ENCODE assay signal across 8 cellular contexts in the genomic region with DNA sequence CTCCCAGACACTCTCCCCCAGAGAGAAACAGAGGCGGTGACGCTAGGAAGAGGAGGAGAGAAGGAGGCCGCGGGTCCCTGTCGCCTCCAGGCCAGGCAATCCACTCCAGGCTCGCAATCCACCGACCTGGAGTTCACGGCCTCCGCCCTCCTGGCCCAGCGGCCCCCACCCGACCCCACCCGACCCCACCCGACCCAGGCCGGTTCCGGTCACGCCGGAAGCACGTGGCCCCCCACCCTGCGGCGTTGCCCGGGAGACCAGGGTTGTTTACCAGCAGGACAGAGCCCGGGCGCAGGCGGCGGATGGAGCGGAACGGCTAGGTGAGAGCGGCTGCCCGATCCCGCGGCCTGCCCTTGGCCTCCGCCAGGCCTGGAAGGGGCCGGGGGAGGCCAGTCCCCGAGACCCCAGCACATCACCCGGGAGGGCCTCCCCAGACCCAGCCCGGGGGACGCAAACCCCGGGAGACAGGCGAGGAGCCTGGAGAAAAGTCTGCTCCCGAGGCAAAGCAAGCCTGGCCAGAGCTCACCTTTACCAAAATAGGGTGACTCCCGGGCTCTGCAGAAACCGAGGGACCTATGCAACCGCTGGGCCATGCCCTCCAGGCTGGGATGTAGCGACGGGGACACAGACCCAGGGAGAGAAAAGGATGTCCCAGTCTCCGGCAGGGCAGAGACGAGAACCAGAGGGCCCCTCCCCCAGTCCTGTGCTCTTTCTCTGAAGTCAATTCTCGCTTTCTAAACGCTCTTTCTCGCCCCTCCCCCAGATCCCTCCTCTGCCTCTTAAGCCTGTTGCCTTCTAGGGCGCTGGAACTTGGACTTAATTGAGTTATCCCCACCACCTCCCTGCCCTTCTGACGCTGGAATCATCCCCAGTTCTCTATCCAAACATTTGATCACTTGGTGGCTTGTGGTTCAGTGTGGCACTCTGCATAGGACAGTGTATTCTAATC. TPM values are rescaled to one million over a fixed set of nuclear protein-coding genes. Genes with fewer than 3 reads are reported as not detected.
DNase-seq lines count a peak whose midpoint lies in the region; ATAC-seq and TF ChIP-seq lines count a peak whose summit lies in the region.

A gene with protein sequence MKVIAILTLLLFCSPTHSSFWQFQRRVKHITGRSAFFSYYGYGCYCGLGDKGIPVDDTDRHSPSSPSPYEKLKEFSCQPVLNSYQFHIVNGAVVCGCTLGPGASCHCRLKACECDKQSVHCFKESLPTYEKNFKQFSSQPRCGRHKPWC (minus strand): TSS at position 685 of the 949 bp plus-strand sequence. CDS start 9,155 bp downstream, outside the sequence.
Gene UBXN10, plus strand, starts transcription at position 263 of the 949 bp plus-strand sequence. CDS start 4,466 bp downstream, outside the sequence.

- H3K4me1 ChIP-seq in BLaER1 (peaks cover 72% of the 10 kb centered on the region), iPS DF 6.9 (ENCODE audit: control insufficient read depth, insufficient read depth, low read length) (no peaks in the 10 kb centered on the region), gastrocnemius medialis (peaks cover 7 to 8% of the 10 kb centered on the region in 2 donors), mammary epithelial cell (ENCODE audit: insufficient read depth, low read length) (no peaks in the 10 kb centered on the region)

- no peak for TF ChIP-seq POLR2A in gastrocnemius medialis (IDR thresholded peaks at IDR 0.05)

- no peak within 1 kb of the TSS for H2AFZ ChIP-seq in mammary epithelial cell (ENCODE audit: low read depth, low read length)

- ATAC-seq in gastrocnemius medialis = peak in 1 of 2 donors; percentile 31

- DNase-seq in NCI-H82 (lab: John Stamatoyannopoulos, UW) (peak; percentile 90), iPS DF 6.9 (ENCODE audit: low read depth, low spot score) (no peak), gastrocnemius medialis (peak in 1 of 2 donors; percentile 21), MV-4-11 (lab: John Stamatoyannopoulos, UW) (no peak), kidney glomerular epithelial cell (lab: John Stamatoyannopoulos, UW) (no peak), mammary epithelial cell (no peak)
- DNase-seq in activated effector memory CD4-positive, alpha-beta T cell treated with anti-CD3 and anti-CD28 coated beads, Interleukin-2, amount 50 U/mL, for 16 hours = peak; percentile 81

- in situ Hi-C loops in gastrocnemius medialis (cut with MboI; ENCODE audit: low sequenced_read_pairs in 4 of 4) (no loop called here), mammary epithelial cell (cut with MboI; ENCODE audit: low sequenced_read_pairs in 2 of 2) (no loop called here)

- H3K27ac ChIP-seq in BLaER1 (peak within 1 kb of the TSS; percentile 89), iPS DF 6.9 (ENCODE audit: low read length) (no peak within 1 kb of the TSS), gastrocnemius medialis (peak within 1 kb of the TSS in 1 of 4 donors; percentile 69), mammary epithelial cell (ENCODE audit: insufficient read depth, low read depth, low read length) (no peak within 1 kb of the TSS)

- H3K9me3 ChIP-seq in BLaER1 (no peaks in the 10 kb centered on the region), iPS DF 6.9 (ENCODE audit: control insufficient read depth, insufficient read depth, low read length) (no peaks in the 10 kb centered on the region), gastrocnemius medialis (no peaks in the 10 kb centered on the region), mammary epithelial cell (replicated peaks; ENCODE audit: insufficient read depth, low read length) (no peaks in the 10 kb centered on the region)

- no TSS peak for BruUV-seq in mammary epithelial cell (replicated peaks; lab: Mats Ljungman, UMichigan)

- H3K9ac ChIP-seq in BLaER1 = peak within 1 kb of the TSS; percentile 80
- H3K9ac ChIP-seq in mammary epithelial cell (ENCODE audit: insufficient read depth, low read length) = no peak within 1 kb of the TSS

- H3K79me2 ChIP-seq in mammary epithelial cell (ENCODE audit: insufficient read depth, low read length) = no peaks in the 10 kb centered on the region

- dilution Hi-C loops in mammary epithelial cell (cut with HindIII; ENCODE audit: low sequenced_read_pairs) = no loop called here

- no peaks in the 10 kb centered on the region for H3K27me3 ChIP-seq in BLaER1
- H3K27me3 ChIP-seq in iPS DF 6.9 (ENCODE audit: control insufficient read depth, insufficient read depth, low read length) = peaks cover 3% of the 10 kb centered on the region; the same call in 1 of the 2 replicates
- H3K27me3 ChIP-seq in gastrocnemius medialis = peaks cover 6 to 41% (median 22%) of the 10 kb centered on the region in 3 donors
- no peaks in the 10 kb centered on the region for H3K27me3 ChIP-seq in mammary epithelial cell (ENCODE audit: insufficient read depth, low read length)

- H4K20me1 ChIP-seq in BLaER1 = no peaks in the 10 kb centered on the region
- H4K20me1 ChIP-seq in mammary epithelial cell (ENCODE audit: insufficient read depth, low read length) = no peaks in the 10 kb centered on the region

- H3K4me2 ChIP-seq in BLaER1 (peak within 1 kb of the TSS; percentile 99), mammary epithelial cell (ENCODE audit: insufficient read depth, low read depth, low read length) (no peak within 1 kb of the TSS)

- intact Hi-C loops in gastrocnemius medialis (cut with DNase I; ENCODE audit: low total_unique reads) (no loop called here), mammary epithelial cell (cut with micrococcal nuclease) (no loop called here)

- CTCF ChIA-PET in mammary epithelial cell (lab: Charles Lee; ENCODE audit: low non-redundant PET) = no interaction called here

- no CpG with 5 or more reads among the region's 52 CpGs for WGBS in iPS DF 6.9 (ENCODE audit: insufficient coverage, insufficient read length)
- WGBS in mammary epithelial cell (ENCODE audit: low coverage, missing lambda C conversion rate) = 57% methylated on average over 13 of the region's 52 CpGs

- H3K4me3 ChIP-seq in BLaER1 = peak within 1 kb of the TSS; percentile 68
- peak within 1 kb of the TSS; percentile 58; the same call in 1 of the 2 replicates for H3K4me3 ChIP-seq in iPS DF 6.9 (ENCODE audit: low read length)
- H3K4me3 ChIP-seq in gastrocnemius medialis = peak within 1 kb of the TSS; percentile 25 to 49 (median 33)
- H3K4me3 ChIP-seq in mammary epithelial cell (replicated peaks in 1 of 3; ENCODE audit: insufficient read depth in 1 of 3, low read depth in 2 of 3, low read length in 3 of 3) = no peak within 1 kb of the TSS

- no peaks in the 10 kb centered on the region for H3K36me3 ChIP-seq in BLaER1
- H3K36me3 ChIP-seq in iPS DF 6.9 (ENCODE audit: control insufficient read depth, insufficient read depth, low read length) = no peaks in the 10 kb centered on the region
- H3K36me3 ChIP-seq in gastrocnemius medialis = no peaks in the 10 kb centered on the region
- H3K36me3 ChIP-seq in mammary epithelial cell (ENCODE audit: insufficient read depth, low read length) = no peaks in the 10 kb centered on the region

- no peak for TF ChIP-seq CTCF in gastrocnemius medialis (IDR thresholded peaks at IDR 0.05 in 4 of 5, conservative IDR thresholded peaks at IDR 0.05 in 1 of 5)
- TF ChIP-seq CTCF in mammary epithelial cell (conservative IDR thresholded peaks at IDR 0.05 in 1 of 2, IDR thresholded peaks at IDR 0.05 in 1 of 2; ENCODE audit: extremely low read depth in 1 of 2, insufficient read depth in 1 of 2, low read depth in 1 of 2, low read length in 2 of 2) = no peak

RNA-seq across cellular contexts. Expression of the first gene that starts in this region (rescaled TPM):
- total RNA-seq in gastrocnemius medialis = not detected
- not detected for total RNA-seq in mammary epithelial cell
- polyA plus RNA-seq in mammary epithelial cell = not detected
- not detected for polyA minus RNA-seq in mammary epithelial cell

RNA-seq across cellular contexts. Expression of gene UBXN10, which starts in this region (rescaled TPM):
- total RNA-seq in gastrocnemius medialis = 1 to 10 TPM in 1 of 4 donors, under 1 TPM in 2, not detected in 1; 0.18 to 4.3 (median 0.19) TPM
- total RNA-seq in mammary epithelial cell = 1 to 10 TPM in 1 of 2 donors, under 1 TPM in 1; 0.14 to 3.0 TPM
- polyA plus RNA-seq in mammary epithelial cell = not detected
- polyA minus RNA-seq in mammary epithelial cell = not detected

Comparison
In these comparisons a context has a peak if more than half of its experiments do, and no peak if none do; other contexts are left out.
1. H3K4me3 ChIP-seq: peak in BLaER1 (single experiment), iPS DF 6.9 (single experiment) and gastrocnemius medialis (4 of 4); none in mammary epithelial cell (0 of 3).
2. DNase-seq: peak in NCI-H82 (single experiment) and activated effector memory CD4-positive, alpha-beta T cell treated with anti-CD3 and anti-CD28 coated beads, Interleukin-2, amount 50 U/mL, for 16 hours (single experiment); none in iPS DF 6.9 (single experiment), MV-4-11 (single experiment), kidney glomerular epithelial cell (single experiment) and mammary epithelial cell (single experiment).